Comparison of ENCODE assay signal across 3 cellular contexts in genomic region chr12:70180140-70180539, GRCh38.
TF ChIP-seq lines count a peak whose summit lies in the region.

No MANE protein-coding gene starts in this region.

TF ChIP-seq in liver, 16 proteins besides CTCF, POLR2A, EP300 and RAD21:
- TF ChIP-seq HNF4A (conservative IDR thresholded peaks at IDR 0.05) (peak; percentile 67 to 68), FOXA1 (IDR thresholded peaks at IDR 0.05) (no peak)

TF ChIP-seq in HepG2, 621 proteins besides CTCF, POLR2A, EP300 and RAD21:
- TF ChIP-seq ERF (CRISPR knock-in tag; IDR thresholded peaks at IDR 0.05) (no peak), GFI1 (CRISPR knock-in tag; IDR thresholded peaks at IDR 0.05; ENCODE audit: borderline replicate concordance) (no peak), ZNF264 (CRISPR knock-in tag; IDR thresholded peaks at IDR 0.05) (no peak), MAFG (CRISPR knock-in tag; IDR thresholded peaks at IDR 0.05) (no peak), ELF3 (CRISPR knock-in tag; IDR thresholded peaks at IDR 0.05) (no peak), CSRNP2 (CRISPR knock-in tag; conservative IDR thresholded peaks at IDR 0.05; ENCODE audit: low read depth) (no peak), TMF1 (CRISPR knock-in tag; IDR thresholded peaks at IDR 0.05; ENCODE audit: low read depth) (no peak), ZNF572 (CRISPR knock-in tag; IDR thresholded peaks at IDR 0.05) (no peak), GLI4 (CRISPR knock-in tag; IDR thresholded peaks at IDR 0.05; ENCODE audit: borderline replicate concordance) (no peak), ZNF564 (CRISPR knock-in tag; IDR thresholded peaks at IDR 0.05) (no peak)

TF ChIP-seq in H1, 55 proteins besides CTCF, POLR2A, EP300 and RAD21:
- TF ChIP-seq PHF8 (conservative IDR thresholded peaks at IDR 0.05; ENCODE audit: low read depth, low read length) (no peak), YY1 (IDR thresholded peaks at IDR 0.05; ENCODE audit: low read depth, low read length) (no peak), GABPA (IDR thresholded peaks at IDR 0.05; ENCODE audit: borderline replicate concordance, insufficient read depth, low read length) (no peak), CHD2 (IDR thresholded peaks at IDR 0.05; ENCODE audit: low read length) (no peak), KDM1A (IDR thresholded peaks at IDR 0.05; ENCODE audit: borderline replicate concordance, low read length) (no peak), TCF12 (IDR thresholded peaks at IDR 0.05; ENCODE audit: low read depth, low read length) (no peak), MAFK (IDR thresholded peaks at IDR 0.05; ENCODE audit: low read depth, low read length) (no peak), ZNF274 (IDR thresholded peaks at IDR 0.05; ENCODE audit: borderline replicate concordance, extremely low read depth, low read length) (no peak), TAF1 (IDR thresholded peaks at IDR 0.05; ENCODE audit: low read depth, low read length) (no peak), JUN (IDR thresholded peaks at IDR 0.05; ENCODE audit: low read depth, low read length) (no peak), NANOG (IDR thresholded peaks at IDR 0.05; ENCODE audit: insufficient read depth, low read depth, low read length, poor library complexity, severe bottlenecking) (no peak), SAP30 (IDR thresholded peaks at IDR 0.05; ENCODE audit: insufficient read depth, insufficient replicate concordance, low read length) (no peak), RXRA (IDR thresholded peaks at IDR 0.05; ENCODE audit: insufficient read depth, low read depth, low read length) (no peak)
